In genomic region chrX:154886069-154886788, GRCh38 we compare ENCODE assay signal across 8 cellular contexts. TPM values are rescaled to one million over a fixed set of nuclear protein-coding genes. Genes with fewer than 3 reads are reported as not detected.
DNase-seq lines count a peak whose midpoint lies in the region; ATAC-seq and TF ChIP-seq lines count a peak whose summit lies in the region.
"Not testable (repeated sequence)": the region's sequence is repeated elsewhere in the genome, so short reads cannot be mapped to it uniquely, and the experiment has no call there.

TSS of gene F8A1 (plus strand) at chrX:154886355. CDS start at chrX:154886375, 20 bp downstream.

- not testable (repeated sequence) for TF ChIP-seq POLR2A in spleen (IDR thresholded peaks at IDR 0.05)

- H3K4ac ChIP-seq in H9 (ENCODE audit: low read depth, low read length), result not testable (repeated sequence)

- H3K4me3 Mint-ChIP-seq in H9, result not testable (repeated sequence)

- H2AFZ ChIP-seq in H9 (ENCODE audit: low read length), result not testable (repeated sequence)

- H2BK15ac ChIP-seq in H9 (ENCODE audit: low read depth, low read length), result not testable (repeated sequence)

- H3K9ac ChIP-seq in H9 (ENCODE audit: extremely low read depth, insufficient read length, low read length), result not testable (repeated sequence)

- H4K20me1 ChIP-seq in H9 (ENCODE audit: control insufficient read depth, insufficient read depth, insufficient read length), result not testable (repeated sequence)

- not testable (repeated sequence) for DNase-seq in H9, left cardiac atrium, spleen
- DNase-seq in activated naive CD4-positive, alpha-beta T cell treated with Interleukin-2 at 50 U/mL for 16 hours, result peak; percentile 56

- H2BK120ac ChIP-seq in H9 (ENCODE audit: low read depth, low read length, poor library complexity, severe bottlenecking), result not testable (repeated sequence)

- H3K56ac ChIP-seq in H9 (ENCODE audit: insufficient read length, low read depth, low read length), result not testable (repeated sequence)

- not testable (repeated sequence) for H3K23ac ChIP-seq in H9 (ENCODE audit: insufficient read length, low read depth, low read length)

- not testable (repeated sequence) for H3K36me3 ChIP-seq in spleen; urinary bladder (ENCODE audit: insufficient read depth)

- not testable (repeated sequence) for H2BK12ac ChIP-seq in H9 (ENCODE audit: insufficient read length, low read depth, low read length)

- H2BK5ac ChIP-seq in H9 (ENCODE audit: insufficient read length, low read length), result not testable (repeated sequence)

- TF ChIP-seq CTCF in H9 (conservative IDR thresholded peaks at IDR 0.05); spleen (IDR thresholded peaks at IDR 0.05 in 8 of 11, conservative IDR thresholded peaks at IDR 0.05 in 3 of 11): not testable (repeated sequence)

- peaks cover 14 to 20% of the 10 kb centered on the region in 2 experiments; a peak in 4 of 5 replicates for H3K9me3 Mint-ChIP-seq in H9

- ATAC-seq in GM18868 (IDR thresholded peaks at IDR 0.05; ENCODE audit: unreplicated experiment), result peak; percentile 68
- peak; percentile 68 for ATAC-seq in HG03439 (IDR thresholded peaks at IDR 0.05; ENCODE audit: unreplicated experiment)
- ATAC-seq in activated CD4-positive, CD25-positive, alpha-beta regulatory T cell treated with anti-CD3 and anti-CD28 coated beads, Interleukin-2, amount 50 U/mL, for 24 hours, result peak; percentile 81 to 82
- peak; percentile 89 for ATAC-seq in left cardiac atrium

- H3K14ac ChIP-seq in H9 (ENCODE audit: insufficient read depth, low read length), result not testable (repeated sequence)

- H3K9me3 ChIP-seq in H9 (ENCODE audit: control insufficient read depth, low read depth, low read length); spleen: not testable (repeated sequence)

- H3K27ac Mint-ChIP-seq in H9, result not testable (repeated sequence)

- not testable (repeated sequence) for H3K36me3 Mint-ChIP-seq in H9 (ENCODE audit: insufficient read depth in 1 of 3, low read depth in 3 of 3)

- H3K4me1 ChIP-seq in H9 (ENCODE audit: insufficient read depth, low read length); urinary bladder (ENCODE audit: insufficient read depth): not testable (repeated sequence)
- peaks cover 0 to 13% (median 0%) of the 10 kb centered on the region in 6 donors for H3K4me1 ChIP-seq in spleen

- not testable (repeated sequence) for H3K23me2 ChIP-seq in H9 (ENCODE audit: insufficient read length, low read depth, low read length, poor library complexity, severe bottlenecking)

- not testable (repeated sequence) for H3K79me1 ChIP-seq in H9 (ENCODE audit: insufficient read depth, low read depth, low read length, poor library complexity, severe bottlenecking)

- H2BK20ac ChIP-seq in H9 (ENCODE audit: low read depth, low read length, poor library complexity, severe bottlenecking), result not testable (repeated sequence)

- no CpG with 5 or more reads among the region's 91 CpGs for WGBS in H9 (ENCODE audit: extremely low coverage, insufficient read length, low lambda C conversion rate)
- WGBS in spleen, 5 donors, result 0 to 50% (median 1%) methylated on average over 4 to 15 of the region's 91 CpGs; no CpG with 5 or more reads in 2 of the 5 donors
- 0% methylated on average over 11 of the region's 91 CpGs for WGBS in urinary bladder

- not testable (repeated sequence) for H3K4me2 ChIP-seq in H9 (ENCODE audit: insufficient read depth, insufficient read length, low read length)

- H3K27me3 ChIP-seq in H9 (ENCODE audit: insufficient read depth, low read length); spleen (replicated peaks in 1 of 7): not testable (repeated sequence)

- H4K8ac ChIP-seq in H9 (replicated peaks; ENCODE audit: insufficient read length, low read depth, low read length), result not testable (repeated sequence)

- not testable (repeated sequence) for H4K5ac ChIP-seq in H9 (ENCODE audit: insufficient read length, low read depth, low read length)

- not testable (repeated sequence) for H2AK5ac ChIP-seq in H9 (ENCODE audit: insufficient read length, low read length)

- not testable (repeated sequence) for H3K18ac ChIP-seq in H9 (ENCODE audit: insufficient read length, low read depth, low read length)

- not testable (repeated sequence) for H3K27ac ChIP-seq in H9 (ENCODE audit: insufficient read length, low read depth, low read length); urinary bladder (ENCODE audit: low read depth)
- peak within 1 kb of the TSS in 2 of 8 donors; percentile 60 to 72 for H3K27ac ChIP-seq in spleen

- not testable (repeated sequence) for H4K91ac ChIP-seq in H9 (ENCODE audit: insufficient read length, low read depth, low read length)

- intact Hi-C loops in left cardiac atrium (cut with DNase I); spleen (cut with DNase I; ENCODE audit: low total_unique reads): not testable (repeated sequence)

- H3K79me2 ChIP-seq in H9 (ENCODE audit: insufficient read depth, low read length), result not testable (repeated sequence)

- not testable (repeated sequence) for H3T11ph ChIP-seq in H9 (ENCODE audit: low read length)

- H3K4me3 ChIP-seq in spleen, result peak within 1 kb of the TSS in 3 of 8 donors; percentile 20 to 45 (median 39)
- H3K4me3 ChIP-seq in urinary bladder (ENCODE audit: low read depth, low read length), result peak within 1 kb of the TSS; percentile 9

- not testable (repeated sequence) for H3K4me1 Mint-ChIP-seq in H9

- H3K27me3 Mint-ChIP-seq in H9 (ENCODE audit: low read depth), result not testable (repeated sequence)

RNA-seq across cellular contexts. Expression of gene F8A1, which starts in this region (rescaled TPM):
- total RNA-seq in H9 (2021) (18.8 and 20.6 TPM in 2 replicates), left cardiac atrium (10 to 100 TPM; 22.0 to 27.8 TPM), spleen (10 to 100 TPM in 6 of 7 donors, 1 to 10 TPM in 1; 5.6 to 38.0 (median 27.5) TPM), urinary bladder (0.95 TPM)
- polyA plus RNA-seq in spleen (10 to 100 TPM; 19.4 to 27.9 (median 24.2) TPM), urinary bladder (24.9 TPM)
